ENCODE assay signal across 1 cellular context in genomic region chr4:650461-650860, GRCh38.
TF ChIP-seq lines count a peak whose summit lies in the region.

No MANE protein-coding gene starts in this region.

TF ChIP-seq in SK-N-SH treated with all-trans-retinoic acid at 6 μM for 48 hours, 23 proteins besides CTCF, POLR2A, EP300 and RAD21:
- TF ChIP-seq TSHZ2 (CRISPR knock-in tag; IDR thresholded peaks at IDR 0.05) = no peak
- no peak for TF ChIP-seq ARNTL (CRISPR knock-in tag; IDR thresholded peaks at IDR 0.05; ENCODE audit: borderline replicate concordance, low read depth)
- no peak for TF ChIP-seq ZC3H10 (CRISPR knock-in tag; IDR thresholded peaks at IDR 0.05)
- TF ChIP-seq POU6F1 (CRISPR knock-in tag; IDR thresholded peaks at IDR 0.05; ENCODE audit: borderline replicate concordance, low read depth) = no peak
- no peak for TF ChIP-seq OSR1 (CRISPR knock-in tag; IDR thresholded peaks at IDR 0.05)
- no peak for TF ChIP-seq BACH2 (CRISPR knock-in tag; IDR thresholded peaks at IDR 0.05; ENCODE audit: borderline replicate concordance)
- TF ChIP-seq ZNF70 (CRISPR knock-in tag; IDR thresholded peaks at IDR 0.05) = no peak
- TF ChIP-seq TOX (CRISPR knock-in tag; IDR thresholded peaks at IDR 0.05; ENCODE audit: borderline replicate concordance) = no peak
- TF ChIP-seq SNAI2 (CRISPR knock-in tag; IDR thresholded peaks at IDR 0.05) = no peak
- TF ChIP-seq GLIS3 (CRISPR knock-in tag; IDR thresholded peaks at IDR 0.05) = no peak
- TF ChIP-seq RARB (CRISPR knock-in tag; IDR thresholded peaks at IDR 0.05) = no peak
- TF ChIP-seq ZFP30 (CRISPR knock-in tag; IDR thresholded peaks at IDR 0.05) = no peak
